Comparison of ENCODE assay signal across 23 cellular contexts in genomic region chr12:76876696-76877229, GRCh38. TPM values are rescaled to one million over a fixed set of nuclear protein-coding genes. Genes with fewer than 3 reads are reported as not detected.
A peak's percentile ranks its signal among the peaks of the same experiment; 100 is the strongest.
DNase-seq lines count a peak whose midpoint lies in the region; ATAC-seq, FAIRE-seq and TF ChIP-seq lines count a peak whose summit lies in the region.
"Had no signal": no experiment of that assay in that cellular context is flagged by ENCODE, and none has a peak within 500 bp of the region (broad histone marks: within the 10 kb centered on the region; RNA-seq: fewer than 3 reads in every experiment).

No MANE protein-coding gene starts in this region.

- peak overlapping the region; percentile 94; the same call in 1 of the 2 replicates for H3K9ac ChIP-seq in iPS-20b (ENCODE audit: low read depth, low read length)

- FAIRE-seq in bronchial epithelial cell (lab: Jason Lieb, UNC): no peak

- H3K9me3 ChIP-seq in iPS-20b (ENCODE audit: insufficient read depth, low read depth, low read length) (no peaks in the 10 kb centered on the region), thoracic aorta (no peaks in the 10 kb centered on the region)
- H3K9me3 ChIP-seq: gastrocnemius medialis, lower lobe of right lung, right atrium auricular region, suprapubic skin had no signal

- H3K4me3 ChIP-seq in bronchial epithelial cell (ENCODE audit: low read depth, low read length): no peak overlapping the region
- H3K4me3 ChIP-seq in iPS-20b (ENCODE audit: low read length): peak overlapping the region; percentile 93
- H3K4me3 ChIP-seq in thoracic aorta: peak overlapping the region; percentile 92
- H3K4me3 ChIP-seq: right atrium auricular region had no signal

- no peak for ATAC-seq in thoracic aorta (ENCODE audit: insufficient number of reproducible peaks, low FRiP score, low read depth)
- ATAC-seq: gastrocnemius medialis; lower lobe of right lung; natural killer cell treated with Interleukin-12 subunit alpha and Interleukin-12 subunit beta and Interleukin-15 and Interleukin-18, amount 100 ng/mL, for 72 hours had no signal

- no peak for TF ChIP-seq CTCF in bronchial epithelial cell (IDR thresholded peaks at IDR 0.05; ENCODE audit: insufficient read depth, low read length, severe bottlenecking)
- TF ChIP-seq CTCF in thoracic aorta (IDR thresholded peaks at IDR 0.05): no peak

- H3K27ac ChIP-seq in iPS-20b (ENCODE audit: low read length) (no peak overlapping the region), thoracic aorta (peak overlapping the region in 1 of 2 donors; percentile 7)
- H3K27ac ChIP-seq: 22Rv1, gastrocnemius medialis, lower lobe of right lung, right atrium auricular region, suprapubic skin had no signal

- H3K36me3 ChIP-seq in bronchial epithelial cell (ENCODE audit: control insufficient read depth, insufficient read depth, low read length) (no peaks in the 10 kb centered on the region), iPS-20b (ENCODE audit: insufficient read depth, low read depth, low read length) (no peaks in the 10 kb centered on the region), thoracic aorta (no peaks in the 10 kb centered on the region)
- H3K36me3 ChIP-seq: gastrocnemius medialis, lower lobe of right lung, right atrium auricular region, suprapubic skin had no signal

- no peaks in the 10 kb centered on the region for H3K27me3 ChIP-seq in bronchial epithelial cell (ENCODE audit: control insufficient read depth, insufficient read depth, low read length)
- H3K27me3 ChIP-seq in iPS-20b (ENCODE audit: insufficient read depth, low read length): no peaks in the 10 kb centered on the region
- no peaks in the 10 kb centered on the region for H3K27me3 ChIP-seq in thoracic aorta (replicated peaks; ENCODE audit: insufficient read depth)
- H3K27me3 ChIP-seq: gastrocnemius medialis, right atrium auricular region, suprapubic skin had no signal

- DNase-seq in DMS 273 (lab: John Stamatoyannopoulos, UW; ENCODE audit: unreplicated experiment) (peak; percentile 7), DMS 273 treated with DMSO at 0.1 percent for 48 hours (lab: John Stamatoyannopoulos, UW) (no peak), bronchial epithelial cell (ENCODE audit: low read depth) (peak; percentile 85), thoracic aorta (ENCODE audit: low spot score) (no peak), NCI-H2171 (lab: John Stamatoyannopoulos, UW) (no peak), NCI-H146 treated with DMSO at 0.1 percent for 48 hours (lab: John Stamatoyannopoulos, UW; ENCODE audit: unreplicated experiment) (no peak), NCI-H1048 (lab: John Stamatoyannopoulos, UW) (no peak)
- DNase-seq: activated CD4-positive, alpha-beta T cell treated with anti-CD3 and anti-CD28 coated beads for 1 hour; activated CD8-positive, alpha-beta memory T cell treated with anti-CD3 and anti-CD28 coated beads, Interleukin-2, amount 50 U/mL, for 48 hours; activated naive CD4-positive, alpha-beta T cell treated with anti-CD3 and anti-CD28 coated beads for 36 hours; CD8-positive, alpha-beta memory T cell; effector CD4-positive, alpha-beta T cell; EL; gastrocnemius medialis; lower lobe of right lung; RPMI8226; stimulated activated CD4-positive, alpha-beta T cell treated with anti-CD3 and anti-CD28 coated beads, Interleukin-1b, Interleukin-23, amount 100 ng/mL, for 48 hours; T-helper 2 cell had no signal

- H3K4me1 ChIP-seq in iPS-20b (ENCODE audit: insufficient read depth, low read length) (peaks cover 37% of the 10 kb centered on the region), thoracic aorta (ENCODE audit: control insufficient read depth in 1 of 2, low read depth in 2 of 2) (peaks cover 10 to 70% of the 10 kb centered on the region in 2 donors)

RNA-seq across cellular contexts. Expression of gene CSRP2, which starts 2.1 kb away (rescaled TPM):
- 19.5 and 25.5 TPM in 2 replicates for total RNA-seq in bronchial epithelial cell
- 10 to 100 TPM; 75.0 to 93.5 TPM for total RNA-seq in thoracic aorta

Comparison
In these comparisons a context has a peak if more than half of its experiments do, and no peak if none do; other contexts are left out.
1. DNase-seq: peak in DMS 273 (single experiment) and bronchial epithelial cell (single experiment); none in DMS 273 treated with DMSO at 0.1 percent for 48 hours (single experiment), thoracic aorta (single experiment), NCI-H2171 (single experiment), NCI-H146 treated with DMSO at 0.1 percent for 48 hours (single experiment) and NCI-H1048 (single experiment).